15 cellular contexts compared by ENCODE assay signal in the genomic region with DNA sequence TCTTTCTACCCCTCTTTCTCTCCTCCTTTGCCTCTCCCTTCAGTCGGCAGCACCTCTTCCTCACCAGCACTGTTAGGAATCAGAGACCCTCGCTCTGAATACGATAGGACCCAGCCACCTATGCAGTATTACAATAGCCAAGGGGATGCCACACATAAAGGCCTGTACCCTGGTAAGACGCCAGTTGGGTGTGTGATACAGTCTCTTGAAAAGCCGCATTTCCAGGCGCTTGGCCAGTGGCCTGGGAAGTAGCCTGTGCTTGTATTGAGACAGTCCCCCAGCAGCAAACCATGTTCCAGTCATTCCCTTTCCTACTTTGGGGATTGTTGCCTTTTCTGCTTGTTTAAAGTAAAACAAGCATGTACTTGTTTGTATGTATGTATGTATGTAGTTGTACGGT.
"Had no signal": no experiment of that assay in that cellular context is flagged by ENCODE, and none has a peak within 500 bp of the region (broad histone marks: within the 10 kb centered on the region; RNA-seq: fewer than 3 reads in every experiment).

No MANE protein-coding gene starts in this region.

- H3K4me1 ChIP-seq: breast epithelium, gastroesophageal sphincter, stomach, tibial nerve had no signal

- H3K4me3 Mint-ChIP-seq: activated CD4-positive, alpha-beta memory T cell treated with anti-CD3 and anti-CD28 coated beads for 36 hours; activated naive CD8-positive, alpha-beta T cell treated with anti-CD3 and anti-CD28 coated beads for 36 hours; activated T-cell treated with anti-CD3 and anti-CD28 coated beads, Interleukin-2, amount 50 U/mL, for 4 hours; naive thymus-derived CD8-positive, alpha-beta T cell had no signal

- DNase-seq: activated CD4-positive, alpha-beta memory T cell treated with anti-CD3 and anti-CD28 coated beads for 36 hours; activated gamma-delta T cell treated with Interleukin-2 at 50 U/mL for 16 hours; activated naive CD8-positive, alpha-beta T cell treated with anti-CD3 and anti-CD28 coated beads for 36 hours; activated T-cell treated with anti-CD3 and anti-CD28 coated beads, Interleukin-2, amount 50 U/mL, for 4 hours; left colon; mammary epithelial cell; mucosa of descending colon; naive thymus-derived CD8-positive, alpha-beta T cell; stimulated activated CD4-positive, alpha-beta T cell treated with anti-CD3 and anti-CD28 coated beads, Interleukin-12 subunit alpha, Interleukin-12 subunit beta, amount 100 ng/mL, for 4 hours; stimulated activated CD4-positive, alpha-beta T cell treated with anti-CD3 and anti-CD28 coated beads, Interleukin-2, amount 100 ng/mL, for 48 hours; stomach; T-helper 9 cell had no signal

- ATAC-seq: activated T-cell treated with anti-CD3 and anti-CD28 coated beads, Interleukin-2, amount 50 U/mL, for 4 hours; gastroesophageal sphincter; left colon; mucosa of descending colon; naive thymus-derived CD8-positive, alpha-beta T cell had no signal

- H3K9me3 Mint-ChIP-seq: activated CD4-positive, alpha-beta memory T cell treated with anti-CD3 and anti-CD28 coated beads for 36 hours; activated naive CD8-positive, alpha-beta T cell treated with anti-CD3 and anti-CD28 coated beads for 36 hours; activated T-cell treated with anti-CD3 and anti-CD28 coated beads, Interleukin-2, amount 50 U/mL, for 4 hours had no signal

- H3K27me3 ChIP-seq: breast epithelium, gastroesophageal sphincter, stomach, tibial nerve had no signal

- H3K27me3 Mint-ChIP-seq: activated CD4-positive, alpha-beta memory T cell treated with anti-CD3 and anti-CD28 coated beads for 36 hours; activated naive CD8-positive, alpha-beta T cell treated with anti-CD3 and anti-CD28 coated beads for 36 hours; naive thymus-derived CD8-positive, alpha-beta T cell had no signal

- H3K4me1 Mint-ChIP-seq: activated naive CD8-positive, alpha-beta T cell treated with anti-CD3 and anti-CD28 coated beads for 36 hours; naive thymus-derived CD8-positive, alpha-beta T cell had no signal

- H3K27ac Mint-ChIP-seq: activated CD4-positive, alpha-beta memory T cell treated with anti-CD3 and anti-CD28 coated beads for 36 hours; activated naive CD8-positive, alpha-beta T cell treated with anti-CD3 and anti-CD28 coated beads for 36 hours; naive thymus-derived CD8-positive, alpha-beta T cell had no signal

- H3K27ac ChIP-seq: breast epithelium, gastroesophageal sphincter, stomach, tibial nerve had no signal
